9 cellular contexts compared by ENCODE assay signal in the genomic region with DNA sequence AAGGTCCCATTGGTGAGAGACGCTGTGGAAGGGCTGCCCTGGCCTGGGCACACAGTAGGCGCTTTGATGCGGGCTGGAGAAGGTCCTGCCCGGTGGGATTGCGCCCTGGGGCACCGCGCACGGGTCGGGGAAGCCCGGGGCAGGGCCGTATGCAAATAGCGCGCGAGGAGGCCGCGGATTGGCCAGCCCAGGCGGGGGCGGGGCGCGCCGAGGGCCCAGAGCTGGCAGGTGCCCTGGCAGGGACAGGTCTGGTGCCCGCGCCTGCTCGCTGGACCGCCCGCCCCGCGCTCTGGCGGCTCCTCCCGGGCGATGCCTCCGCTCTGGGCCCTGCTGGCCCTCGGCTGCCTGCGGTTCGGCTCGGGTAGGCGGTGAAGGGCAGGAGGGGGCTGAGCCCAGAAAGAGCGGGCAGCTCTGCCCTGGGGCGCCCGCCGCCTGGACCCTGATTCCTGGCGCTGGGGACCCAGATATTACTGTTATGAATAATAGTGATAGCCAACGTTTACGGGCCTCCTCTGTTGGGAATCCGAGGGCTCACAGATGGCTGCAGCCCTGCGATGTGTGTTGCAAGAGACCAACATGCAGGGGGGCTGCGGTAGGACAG.
DNase-seq lines count a peak whose midpoint lies in the region; ATAC-seq and TF ChIP-seq lines count a peak whose summit lies in the region.
"Had no signal": no experiment of that assay in that cellular context is flagged by ENCODE, and none has a peak within 500 bp of the region (broad histone marks: within the 10 kb centered on the region; RNA-seq: fewer than 3 reads in every experiment).

A gene (plus strand): TSS at position 245 of the 601 bp plus-strand sequence. CDS start 65 bp downstream, at position 310.

- H3K9me3 ChIP-seq in adipocyte (ENCODE audit: control insufficient read depth, low read length) = no peaks in the 10 kb centered on the region
- H3K9me3 ChIP-seq in iPS-18c (ENCODE audit: control insufficient read depth, insufficient read depth, low read length) = peaks cover 3% of the 10 kb centered on the region

- H3K4me3 ChIP-seq in adipocyte (ENCODE audit: low read length) = peak within 1 kb of the TSS; percentile 56
- H3K4me3 ChIP-seq in iPS-18c (ENCODE audit: insufficient read depth, low read depth, low read length) = peak within 1 kb of the TSS; percentile 60

- DNase-seq in RWPE1 (ENCODE audit: low spot score) = peak; percentile 25
- DNase-seq in adipocyte (ENCODE audit: low read depth) = peak; percentile 18
- DNase-seq in stimulated activated CD4-positive, alpha-beta T cell treated with anti-CD3 and anti-CD28 coated beads, Interleukin-12 subunit alpha, Interleukin-12 subunit beta, amount 100 ng/mL, for 4 hours = peak; percentile 64
- no peak for DNase-seq in HCEC 1CT

- no peak for TF ChIP-seq CTCF in RWPE1 (conservative IDR thresholded peaks at IDR 0.05; ENCODE audit: low read depth)

- no peak within 1 kb of the TSS for H3K27ac ChIP-seq in RWPE1
- H3K27ac ChIP-seq: KMS-11 had no signal

- CTCF ChIA-PET in RWPE1 (lab: Yijun Ruan, JAX) = interaction anchor here (0.7 kb wide), 1 partner anchor 145 kb away, joined by 3 read pairs; no protein-coding TSS in a partner anchor

- POLR2A ChIA-PET in RWPE1 (lab: Yijun Ruan, JAX; ENCODE audit: low non-redundant PET) = no interaction called here

- H3K9ac ChIP-seq in adipocyte (ENCODE audit: low read length) = no peak within 1 kb of the TSS
- H3K9ac ChIP-seq: KMS-11 had no signal

- peak; percentile 39 for ATAC-seq in GM18868 (IDR thresholded peaks at IDR 0.05; ENCODE audit: unreplicated experiment)
- no peak for ATAC-seq in HG03095 (IDR thresholded peaks at IDR 0.05; ENCODE audit: unreplicated experiment)
- no peak for ATAC-seq in GM21737 (IDR thresholded peaks at IDR 0.05; ENCODE audit: unreplicated experiment)

- peaks cover 2% of the 10 kb centered on the region for H3K4me1 ChIP-seq in adipocyte (ENCODE audit: control insufficient read depth, insufficient read depth, low read length)

- no peaks in the 10 kb centered on the region for H3K36me3 ChIP-seq in adipocyte (ENCODE audit: control insufficient read depth, insufficient read depth, low read length, severe bottlenecking)

- H3K27me3 ChIP-seq in adipocyte (replicated peaks; ENCODE audit: control insufficient read depth, insufficient read depth, low read length) = peaks cover 38% of the 10 kb centered on the region
